Comparison of ENCODE assay signal across 8 cellular contexts in genomic region chr19:55353803-55354697, GRCh38. TPM values are rescaled to one million over a fixed set of nuclear protein-coding genes. Genes with fewer than 3 reads are reported as not detected.
DNase-seq lines count a peak whose midpoint lies in the region; ATAC-seq and TF ChIP-seq lines count a peak whose summit lies in the region.

No MANE protein-coding gene starts in this region.

- H3K27me3 ChIP-seq in thyroid gland = peaks cover 25% of the 10 kb centered on the region

- H3K27ac ChIP-seq in thyroid gland = no peak overlapping the region

- no peaks in the 10 kb centered on the region for H3K36me3 Mint-ChIP-seq in activated T-cell treated with anti-CD3 and anti-CD28 coated beads, Interleukin-2, amount 50 U/mL, for 72 hours (ENCODE audit: insufficient read depth in 2 of 2)
- no peaks in the 10 kb centered on the region for H3K36me3 Mint-ChIP-seq in nephron (ENCODE audit: low read depth)

- DNase-seq in NCI-H1694 (lab: John Stamatoyannopoulos, UW) (peak; percentile 26), NCI-H1694 treated with DMSO at 0.1 percent for 48 hours (lab: John Stamatoyannopoulos, UW) (no peak), NOMO-1 treated with dmso at 0.1 percent for 144 hours (lab: John Stamatoyannopoulos, UW; ENCODE audit: unreplicated experiment) (peak; percentile 41), fibroblast of gingiva (ENCODE audit: low read depth) (peak; percentile 38), thyroid gland (peak; percentile 29 to 31), DMS79 (lab: John Stamatoyannopoulos, UW) (no peak)
- DNase-seq in activated T-cell treated with anti-CD3 and anti-CD28 coated beads, Interleukin-2, amount 50 U/mL, for 72 hours = peak; percentile 72 to 77

- 2 to 5% methylated on average over 14 to 51 of the region's 72 CpGs for WGBS in thyroid gland, 2 donors

- no peaks in the 10 kb centered on the region for H3K9me3 Mint-ChIP-seq in activated T-cell treated with anti-CD3 and anti-CD28 coated beads, Interleukin-2, amount 50 U/mL, for 72 hours
- no peaks in the 10 kb centered on the region for H3K9me3 Mint-ChIP-seq in nephron

- H3K4me3 Mint-ChIP-seq in activated T-cell treated with anti-CD3 and anti-CD28 coated beads, Interleukin-2, amount 50 U/mL, for 72 hours = peak overlapping the region; percentile 83 to 86
- peak overlapping the region; percentile 74 to 81 (median 79) for H3K4me3 Mint-ChIP-seq in nephron

- intact Hi-C loops in thyroid gland (cut with DNase I) = no loop called here

- no peak overlapping the region for H3K27ac Mint-ChIP-seq in activated T-cell treated with anti-CD3 and anti-CD28 coated beads, Interleukin-2, amount 50 U/mL, for 72 hours
- H3K27ac Mint-ChIP-seq in nephron = no peak overlapping the region

- H3K4me1 Mint-ChIP-seq in activated T-cell treated with anti-CD3 and anti-CD28 coated beads, Interleukin-2, amount 50 U/mL, for 72 hours (ENCODE audit: low read depth) = peaks cover 18% of the 10 kb centered on the region
- H3K4me1 Mint-ChIP-seq in nephron = peaks cover 4% of the 10 kb centered on the region

- peak overlapping the region in 1 of 3 donors; percentile 23 for H3K4me3 ChIP-seq in thyroid gland (replicated peaks in 1 of 3)

- H3K36me3 ChIP-seq in thyroid gland = no peaks in the 10 kb centered on the region

- no peak for TF ChIP-seq POLR2A in thyroid gland (IDR thresholded peaks at IDR 0.05)

- TF ChIP-seq CTCF in nephron (IDR thresholded peaks at IDR 0.05; ENCODE audit: unreplicated experiment in 3 of 3) (no peak), thyroid gland (IDR thresholded peaks at IDR 0.05) (no peak)

- no peaks in the 10 kb centered on the region for H3K9me3 ChIP-seq in thyroid gland

- H3K27me3 Mint-ChIP-seq in activated T-cell treated with anti-CD3 and anti-CD28 coated beads, Interleukin-2, amount 50 U/mL, for 72 hours (ENCODE audit: low read depth) = peaks cover 47% of the 10 kb centered on the region
- peaks cover 73% of the 10 kb centered on the region for H3K27me3 Mint-ChIP-seq in nephron (ENCODE audit: low read depth)

- peaks cover 11 to 16% of the 10 kb centered on the region in 2 donors for H3K4me1 ChIP-seq in thyroid gland

- peak; percentile 85 to 88 for ATAC-seq in activated T-cell treated with anti-CD3 and anti-CD28 coated beads, Interleukin-2, amount 50 U/mL, for 72 hours (replicated peaks in 1 of 2)

RNA-seq across cellular contexts. Expression of gene COX6B2, which starts 0.5 kb away (rescaled TPM):
- 1 to 10 TPM; 3.1 to 7.4 TPM for total RNA-seq in activated T-cell treated with anti-CD3 and anti-CD28 coated beads, Interleukin-2, amount 50 U/mL, for 72 hours
- under 1 TPM in 1 of 4 donors, not detected in 3; 0.94 TPM for total RNA-seq in thyroid gland

RNA-seq across cellular contexts. Expression of gene GARIN5B, which starts 9.0 kb away (rescaled TPM):
- total RNA-seq in activated T-cell treated with anti-CD3 and anti-CD28 coated beads, Interleukin-2, amount 50 U/mL, for 72 hours = under 1 TPM in 1 of 2 donors, not detected in 1; 0.07 TPM
- not detected for total RNA-seq in thyroid gland

RNA-seq across cellular contexts. Expression of gene KMT5C, which starts 14.4 kb away (rescaled TPM):
- total RNA-seq in activated T-cell treated with anti-CD3 and anti-CD28 coated beads, Interleukin-2, amount 50 U/mL, for 72 hours = 10 to 100 TPM; 29.2 to 31.3 TPM
- total RNA-seq in thyroid gland = 10 to 100 TPM in 3 of 4 donors, 1 to 10 TPM in 1; 7.5 to 22.0 (median 15.4) TPM

RNA-seq across cellular contexts. Expression of gene IL11, which starts 16.2 kb away (rescaled TPM):
- total RNA-seq in activated T-cell treated with anti-CD3 and anti-CD28 coated beads, Interleukin-2, amount 50 U/mL, for 72 hours = 1 to 10 TPM; 4.0 to 5.4 TPM
- total RNA-seq in thyroid gland = not detected

RNA-seq across cellular contexts. Expression of gene TMEM190, which starts 22.6 kb away (rescaled TPM):
- not detected for total RNA-seq in activated T-cell treated with anti-CD3 and anti-CD28 coated beads, Interleukin-2, amount 50 U/mL, for 72 hours
- total RNA-seq in thyroid gland = not detected

Comparison
In these comparisons a context has a peak if more than half of its experiments do, and no peak if none do; other contexts are left out.
1. DNase-seq: peak in NCI-H1694 (single experiment), NOMO-1 treated with dmso at 0.1 percent for 144 hours (single experiment), activated T-cell treated with anti-CD3 and anti-CD28 coated beads, Interleukin-2, amount 50 U/mL, for 72 hours (2 of 2), fibroblast of gingiva (single experiment) and thyroid gland (2 of 2); none in NCI-H1694 treated with DMSO at 0.1 percent for 48 hours (single experiment) and DMS79 (single experiment).